8 cellular contexts compared by ENCODE assay signal in genomic region chr19:7506385-7507328, GRCh38. TPM values are rescaled to one million over a fixed set of nuclear protein-coding genes. Genes with fewer than 3 reads are reported as not detected.
A peak's percentile ranks its signal among the peaks of the same experiment; 100 is the strongest.
DNase-seq lines count a peak whose midpoint lies in the region; ATAC-seq and TF ChIP-seq lines count a peak whose summit lies in the region.

No MANE protein-coding gene starts in this region.

- H3K36me3 ChIP-seq in A673 (ENCODE audit: insufficient read depth, low read length, poor library complexity, severe bottlenecking) (no peaks in the 10 kb centered on the region), GM23338 (ENCODE audit: insufficient read depth) (no peaks in the 10 kb centered on the region), gastroesophageal sphincter (no peaks in the 10 kb centered on the region), osteoblast (ENCODE audit: insufficient read depth, low read length) (no peaks in the 10 kb centered on the region)

- no peak overlapping the region for H3K27ac ChIP-seq in A673 (ENCODE audit: low read depth, low read length, poor library complexity, severe bottlenecking)
- H3K27ac ChIP-seq in GM23338 (ENCODE audit: low read depth): no peak overlapping the region
- H3K27ac ChIP-seq in gastroesophageal sphincter: peak overlapping the region in 2 of 4 donors; percentile 10 to 33
- H3K27ac ChIP-seq in osteoblast (ENCODE audit: low read depth, low read length): no peak overlapping the region

- H3K27me3 ChIP-seq in A673 (replicated peaks; ENCODE audit: insufficient read depth, low read depth, low read length, poor library complexity): no peaks in the 10 kb centered on the region
- peaks cover 15% of the 10 kb centered on the region for H3K27me3 ChIP-seq in GM23338 (ENCODE audit: insufficient read depth)
- H3K27me3 ChIP-seq in gastroesophageal sphincter: peaks cover 45% of the 10 kb centered on the region
- no peaks in the 10 kb centered on the region for H3K27me3 ChIP-seq in osteoblast (ENCODE audit: insufficient read depth, low read length)

- intact Hi-C loops in A673 (cut with micrococcal nuclease; ENCODE audit: unreplicated experiment): no loop called here

- H3K9me3 ChIP-seq in A673 (ENCODE audit: low read depth, low read length, poor library complexity, severe bottlenecking): no peaks in the 10 kb centered on the region
- H3K9me3 ChIP-seq in gastroesophageal sphincter: no peaks in the 10 kb centered on the region
- H3K9me3 ChIP-seq in osteoblast (ENCODE audit: low read depth, low read length): no peaks in the 10 kb centered on the region

- DNase-seq in A673 (ENCODE audit: low spot score) (peak; percentile 94), GM23338 (ENCODE audit: low spot score) (peak; percentile 100), NCI-H748 (lab: John Stamatoyannopoulos, UW; ENCODE audit: unreplicated experiment) (peak; percentile 91), osteoblast (ENCODE audit: insufficient read length, low spot score, missing footprints) (peak; percentile 88), OCI-M2 (lab: John Stamatoyannopoulos, UW; ENCODE audit: unreplicated experiment) (no peak)
- DNase-seq in activated T-cell treated with anti-CD3 and anti-CD28 coated beads, Interleukin-2, amount 50 U/mL, for 1 hour: peak; percentile 40

- H3K27ac Mint-ChIP-seq in GM23338: peak overlapping the region; percentile 84; the same call in 1 of the 2 replicates

- ATAC-seq in GM23338: peak; percentile 82
- peak; percentile 83 for ATAC-seq in gastroesophageal sphincter
- ATAC-seq in GM21423 (IDR thresholded peaks at IDR 0.05; ENCODE audit: unreplicated experiment): no peak

- H3K27me3 Mint-ChIP-seq in GM23338 (ENCODE audit: insufficient read depth, low read depth, poor library complexity): peaks cover 22% of the 10 kb centered on the region

- peak overlapping the region; percentile 83; the same call in 1 of the 2 replicates for H2AFZ ChIP-seq in GM23338
- H2AFZ ChIP-seq in osteoblast (ENCODE audit: low read length): peak overlapping the region; percentile 41

- no peak for TF ChIP-seq POLR2A in gastroesophageal sphincter (IDR thresholded peaks at IDR 0.05)

- H3K9me2 ChIP-seq in GM23338 (ENCODE audit: insufficient read depth): peaks cover 3% of the 10 kb centered on the region; the same call in 1 of the 2 replicates

- 16 to 25% methylated on average over 9 to 10 of the region's 20 CpGs for WGBS in gastroesophageal sphincter (ENCODE audit: low coverage in 1 of 2), 2 donors

- no peaks in the 10 kb centered on the region for H4K20me1 ChIP-seq in GM23338 (replicated peaks; ENCODE audit: insufficient read depth)
- no peaks in the 10 kb centered on the region for H4K20me1 ChIP-seq in osteoblast (ENCODE audit: insufficient read depth, low read length)

- POLR2A ChIA-PET in A673 (lab: Charles Lee; ENCODE audit: low non-redundant PET): no interaction called here

- H3K79me2 ChIP-seq in GM23338 (replicated peaks; ENCODE audit: insufficient read depth) (no peaks in the 10 kb centered on the region), osteoblast (ENCODE audit: insufficient read depth, low read length) (no peaks in the 10 kb centered on the region)

- H3K9me3 Mint-ChIP-seq in GM23338: no peaks in the 10 kb centered on the region

- peak overlapping the region; percentile 25 for H3K4me3 ChIP-seq in A673 (ENCODE audit: low read depth, low read length, poor library complexity, severe bottlenecking)
- 0 out of 2 replicates have a peak overlapping the region, but pooled peaks have one; percentile 35 for H3K4me3 ChIP-seq in GM23338
- H3K4me3 ChIP-seq in gastroesophageal sphincter: peak overlapping the region in 1 of 2 donors; percentile 14
- H3K4me3 ChIP-seq in osteoblast (ENCODE audit: insufficient read depth, low read length): no peak overlapping the region

- peaks cover 10% of the 10 kb centered on the region; the same call in 1 of the 2 replicates for H3F3A ChIP-seq in GM23338 (replicated peaks; ENCODE audit: low read depth)

- BruUV-seq in A673 (replicated peaks; lab: Mats Ljungman, UMichigan): no TSS peak

- TF ChIP-seq EP300 in gastroesophageal sphincter (IDR thresholded peaks at IDR 0.05): no peak

- no peaks in the 10 kb centered on the region for H3K36me3 Mint-ChIP-seq in GM23338 (ENCODE audit: low read depth)

- peaks cover 16% of the 10 kb centered on the region for H3K4me1 Mint-ChIP-seq in GM23338

- H3K4me2 ChIP-seq in GM23338 (peak overlapping the region; percentile 74), osteoblast (ENCODE audit: insufficient read depth, low read length) (no peak overlapping the region)

- CTCF ChIA-PET in A673 (lab: Charles Lee): interaction anchor here (0.7 to 1.9 kb wide), 2 partner anchors 62 to 174 kb away, joined by 4 to 6 read pairs; partner anchors contain the start of gene TRAPPC5

- H3K4me3 Mint-ChIP-seq in GM23338: peak overlapping the region; percentile 73

- TF ChIP-seq CTCF in A673 (conservative IDR thresholded peaks at IDR 0.05; ENCODE audit: low read depth, low read length) (no peak), GM23338 (conservative IDR thresholded peaks at IDR 0.05; ENCODE audit: low read depth in 2 of 2) (no peak), gastroesophageal sphincter (IDR thresholded peaks at IDR 0.05) (no peak), osteoblast (IDR thresholded peaks at IDR 0.05; ENCODE audit: extremely low read depth, low read depth, low read length) (no peak)

- H3K4me1 ChIP-seq in A673 (ENCODE audit: insufficient read depth, low read length, poor library complexity, severe bottlenecking) (peaks cover 5% of the 10 kb centered on the region), GM23338 (ENCODE audit: insufficient read depth) (peaks cover 15% of the 10 kb centered on the region), gastroesophageal sphincter (peaks cover 0 to 23% (median 7%) of the 10 kb centered on the region in 3 donors), osteoblast (ENCODE audit: insufficient read depth, low read length) (no peaks in the 10 kb centered on the region)

TF ChIP-seq in GM23338, 12 proteins besides CTCF, POLR2A, EP300 and RAD21 (continues in another document):
- no peak for TF ChIP-seq ZNF331 (CRISPR knock-in tag; IDR thresholded peaks at IDR 0.05; ENCODE audit: low read depth)
- no peak for TF ChIP-seq STAT1 (IDR thresholded peaks at IDR 0.05; ENCODE audit: unreplicated experiment)
- TF ChIP-seq JUNB (IDR thresholded peaks at IDR 0.05; ENCODE audit: unreplicated experiment): no peak
- no peak for TF ChIP-seq EZH2 (IDR thresholded peaks at IDR 0.05; ENCODE audit: low read depth, unreplicated experiment)
- TF ChIP-seq ZNF114 (CRISPR knock-in tag; IDR thresholded peaks at IDR 0.05): no peak
- no peak for TF ChIP-seq ETS1 (IDR thresholded peaks at IDR 0.05)
- no peak for TF ChIP-seq POLR2AphosphoS5 (IDR thresholded peaks at IDR 0.05; ENCODE audit: low read depth)
- no peak for TF ChIP-seq NANOG (IDR thresholded peaks at IDR 0.05; ENCODE audit: borderline replicate concordance)
- no peak for TF ChIP-seq EZH2phosphoT487 (IDR thresholded peaks at IDR 0.05; ENCODE audit: unreplicated experiment)

RNA-seq across cellular contexts. Expression of gene ZNF358, which starts 9.2 kb away (rescaled TPM):
- total RNA-seq in A673 (2021) (44.1 and 48.2 TPM in 2 replicates), gastroesophageal sphincter (100 to 1,000 TPM in 2 of 4 donors, 10 to 100 TPM in 2; 63.9 to 153 (median 98.7) TPM), osteoblast (25.0 and 26.1 TPM in 2 replicates)
- total RNA-seq in GM23338 (2014; rRNA removed; shearing (Covaris generic)): 36.7 and 52.9 TPM in 2 replicates
- 23.8 and 28.2 TPM in 2 replicates for polyA plus RNA-seq in GM23338 (2016; fragmentation: Nextera tagmentation; extraction: Ambion mirVana)

RNA-seq across cellular contexts. Expression of gene MCOLN1, which starts 15.8 kb away (rescaled TPM):
- total RNA-seq in A673 (2021): 25.7 and 28.4 TPM in 2 replicates
- 7.2 and 11.0 TPM in 2 replicates for total RNA-seq in GM23338 (2014; rRNA removed; shearing (Covaris generic))
- 16.1 and 16.2 TPM in 2 replicates for polyA plus RNA-seq in GM23338 (2016; fragmentation: Nextera tagmentation; extraction: Ambion mirVana)
- 10 to 100 TPM in 3 of 4 donors, 1 to 10 TPM in 1; 7.4 to 18.4 (median 17.5) TPM for total RNA-seq in gastroesophageal sphincter
- total RNA-seq in osteoblast: 16.6 and 21.2 TPM in 2 replicates

RNA-seq across cellular contexts. Expression of gene PEX11G, which starts 17.8 kb away (rescaled TPM):
- total RNA-seq in A673 (2021): 1.1 and 1.9 TPM in 2 replicates
- 1.2 and 2.2 TPM in 2 replicates for total RNA-seq in GM23338 (2014; rRNA removed; shearing (Covaris generic))
- 2.2 and 3.1 TPM in 2 replicates for polyA plus RNA-seq in GM23338 (2016; fragmentation: Nextera tagmentation; extraction: Ambion mirVana)
- total RNA-seq in gastroesophageal sphincter: 1 to 10 TPM; 1.0 to 3.1 (median 1.9) TPM
- total RNA-seq in osteoblast: 2.9 and 4.1 TPM in 2 replicates

RNA-seq across cellular contexts. Expression of gene PNPLA6, which starts 28.9 kb away (rescaled TPM):
- total RNA-seq in A673 (2021) (70.4 and 73.9 TPM in 2 replicates), gastroesophageal sphincter (100 to 1,000 TPM in 1 of 4 donors, 10 to 100 TPM in 3; 54.9 to 111 (median 75.2) TPM), osteoblast (75.1 and 83.6 TPM in 2 replicates)
- 135 and 147 TPM in 2 replicates for total RNA-seq in GM23338 (2014; rRNA removed; shearing (Covaris generic))
- polyA plus RNA-seq in GM23338 (2016; fragmentation: Nextera tagmentation; extraction: Ambion mirVana): 66.6 and 74.1 TPM in 2 replicates
